ENCODE assay signal across 29 cellular contexts in the genomic region with DNA sequence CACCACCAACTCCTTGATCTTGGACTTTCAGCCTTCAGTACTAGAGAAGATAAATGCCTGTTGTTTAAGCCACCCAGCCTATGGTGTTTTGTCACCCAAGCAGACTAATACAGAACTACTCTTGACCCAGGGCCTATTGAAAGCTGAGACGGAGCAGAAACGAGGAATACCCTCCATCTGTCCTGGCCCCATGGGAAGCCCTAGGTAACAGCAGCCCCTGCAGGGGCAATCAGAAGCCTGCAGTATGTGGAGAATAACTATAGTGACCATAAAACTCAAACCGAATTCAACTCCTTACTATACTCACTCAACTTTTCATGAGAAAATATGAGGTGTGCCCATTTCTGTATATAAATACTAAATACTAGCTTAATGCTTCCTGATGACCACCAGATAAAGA.
DNase-seq lines count a peak whose midpoint lies in the region; ATAC-seq, FAIRE-seq and TF ChIP-seq lines count a peak whose summit lies in the region.
"Had no signal": no experiment of that assay in that cellular context is flagged by ENCODE, and none has a peak within 500 bp of the region (broad histone marks: within the 10 kb centered on the region; RNA-seq: fewer than 3 reads in every experiment).

No MANE protein-coding gene starts in this region.

- no peaks in the 10 kb centered on the region for H3K27me3 ChIP-seq in H7 (ENCODE audit: control insufficient read depth, insufficient read depth, low read length)
- no peaks in the 10 kb centered on the region for H3K27me3 ChIP-seq in GM12878 (replicated peaks in 1 of 2; ENCODE audit: control insufficient read depth in 2 of 2, insufficient read depth in 2 of 2, low read length in 1 of 2)
- no peaks in the 10 kb centered on the region for H3K27me3 ChIP-seq in left ventricle myocardium inferior (ENCODE audit: low read depth)
- H3K27me3 ChIP-seq: breast epithelium, heart right ventricle, ovary, right atrium auricular region, spleen had no signal

- no peaks in the 10 kb centered on the region for H3K79me2 ChIP-seq in GM12878 (ENCODE audit: control insufficient read depth, insufficient read depth, low read length)

- no TSS peak for BruUV-seq in GM12878 (replicated peaks; lab: Mats Ljungman, UMichigan)

- H3K27ac ChIP-seq in GM12878 (ENCODE audit: control insufficient read depth, insufficient read depth) (no peak overlapping the region), left ventricle myocardium inferior (replicated peaks) (no peak overlapping the region)
- H3K27ac ChIP-seq: breast epithelium, heart right ventricle, ovary, right atrium auricular region, spleen had no signal

- DNase-seq in H7 (peak; percentile 44), NCI-H1694 treated with DMSO at 0.1 percent for 48 hours (lab: John Stamatoyannopoulos, UW) (peak; percentile 17), GM12878 (ENCODE audit: low read depth, low spot score) (no peak), neural crest cell (ENCODE audit: low read depth, low spot score) (no peak), OCI-M2 (lab: John Stamatoyannopoulos, UW; ENCODE audit: unreplicated experiment) (no peak), left ventricle myocardium inferior (no peak)
- no peak for DNase-seq in activated naive CD4-positive, alpha-beta T cell treated with anti-CD3 and anti-CD28 coated beads, Interleukin-2, amount 10 ng/mL, durations not matched to agents 7 days and 5 days
- DNase-seq: activated CD4-positive, alpha-beta T cell treated with anti-CD3 and anti-CD28 coated beads, Interleukin-2, amount 10 ng/mL, durations not matched to agents 24 days and 14 days; activated CD8-positive, alpha-beta memory T cell treated with anti-CD3 and anti-CD28 coated beads, Interleukin-2, amount 10 ng/mL, durations not matched to agents 7 days and 5 days; activated naive CD4-positive, alpha-beta T cell treated with anti-CD3 and anti-CD28 coated beads for 36 hours; amygdala; effector CD8-positive, alpha-beta T cell; erythroblast; foreskin fibroblast; heart right ventricle; KG1; left colon; naive thymus-derived CD8-positive, alpha-beta T cell; NCI-H1436 treated with DMSO at 0.1 percent for 48 hours; ovary; SK-N-SH; spleen; stimulated activated CD4-positive, alpha-beta T cell treated with anti-CD3 and anti-CD28 coated beads, Interleukin-2, amount 100 ng/mL, for 48 hours; T-helper 2 cell had no signal

- peaks cover 5% of the 10 kb centered on the region for H3K9me3 Mint-ChIP-seq in neural crest cell
- H3K9me3 Mint-ChIP-seq in activated naive CD4-positive, alpha-beta T cell treated with anti-CD3 and anti-CD28 coated beads, Interleukin-2, amount 10 ng/mL, durations not matched to agents 7 days and 5 days: peaks cover 3% of the 10 kb centered on the region
- H3K9me3 Mint-ChIP-seq: activated CD4-positive, alpha-beta T cell treated with anti-CD3 and anti-CD28 coated beads, Interleukin-2, amount 10 ng/mL, durations not matched to agents 24 days and 14 days; activated naive CD4-positive, alpha-beta T cell treated with anti-CD3 and anti-CD28 coated beads for 36 hours; stimulated activated memory B cell treated with anti-CD40 and anti-IgM and Interleukin-4, amounts not matched to agents 10 μg/mL and 1 μg/mL and 100 μg/mL, for 72 hours had no signal

- H3K4me1 Mint-ChIP-seq in neural crest cell: peaks cover 8% of the 10 kb centered on the region
- no peaks in the 10 kb centered on the region for H3K4me1 Mint-ChIP-seq in activated naive CD4-positive, alpha-beta T cell treated with anti-CD3 and anti-CD28 coated beads, Interleukin-2, amount 10 ng/mL, durations not matched to agents 7 days and 5 days
- H3K4me1 Mint-ChIP-seq: activated CD4-positive, alpha-beta T cell treated with anti-CD3 and anti-CD28 coated beads, Interleukin-2, amount 10 ng/mL, durations not matched to agents 24 days and 14 days; activated CD8-positive, alpha-beta memory T cell treated with anti-CD3 and anti-CD28 coated beads, Interleukin-2, amount 10 ng/mL, durations not matched to agents 7 days and 5 days; naive thymus-derived CD8-positive, alpha-beta T cell; stimulated activated memory B cell treated with anti-CD40 and anti-IgM and Interleukin-4, amounts not matched to agents 10 μg/mL and 1 μg/mL and 100 μg/mL, for 72 hours had no signal

- no peaks in the 10 kb centered on the region for H3K9me3 ChIP-seq in GM12878 (replicated peaks; ENCODE audit: control insufficient read depth, insufficient read depth, low read length)
- H3K9me3 ChIP-seq in left ventricle myocardium inferior (replicated peaks): no peaks in the 10 kb centered on the region
- H3K9me3 ChIP-seq: breast epithelium, ovary, right atrium auricular region, SK-N-SH had no signal

- H2AFZ ChIP-seq in GM12878 (ENCODE audit: control insufficient read depth, low read depth, low read length): no peak overlapping the region

- in situ Hi-C loops in GM12878 (cut with MboI): no loop called here

- H3K4me1 ChIP-seq in GM12878 (ENCODE audit: control insufficient read depth, insufficient read depth, low read length) (no peaks in the 10 kb centered on the region), left ventricle myocardium inferior (peaks cover 2% of the 10 kb centered on the region)
- H3K4me1 ChIP-seq: breast epithelium, right atrium auricular region, spleen had no signal

- TF ChIP-seq CTCF in GM12878 (IDR thresholded peaks at IDR 0.05 in 2 of 3, conservative IDR thresholded peaks at IDR 0.05 in 1 of 3; ENCODE audit: control insufficient read depth in 2 of 3, extremely low read depth in 1 of 3, insufficient read depth in 1 of 3, low read depth in 3 of 3, low read length in 3 of 3): 0 out of 6 replicates have a peak, but pooled peaks of 2 of the 3 experiments have one; percentile 2 to 4
- no peak for TF ChIP-seq CTCF in neural crest cell (conservative IDR thresholded peaks at IDR 0.05)
- TF ChIP-seq CTCF in left ventricle myocardium inferior (IDR thresholded peaks at IDR 0.05; ENCODE audit: borderline replicate concordance): no peak

- peak overlapping the region; percentile 23 for H3K27ac Mint-ChIP-seq in neural crest cell (ENCODE audit: unreplicated experiment)
- H3K27ac Mint-ChIP-seq in activated naive CD4-positive, alpha-beta T cell treated with anti-CD3 and anti-CD28 coated beads, Interleukin-2, amount 10 ng/mL, durations not matched to agents 7 days and 5 days: no peak overlapping the region
- H3K27ac Mint-ChIP-seq: activated CD4-positive, alpha-beta T cell treated with anti-CD3 and anti-CD28 coated beads, Interleukin-2, amount 10 ng/mL, durations not matched to agents 24 days and 14 days; activated CD8-positive, alpha-beta memory T cell treated with anti-CD3 and anti-CD28 coated beads, Interleukin-2, amount 10 ng/mL, durations not matched to agents 7 days and 5 days; activated naive CD4-positive, alpha-beta T cell treated with anti-CD3 and anti-CD28 coated beads for 36 hours; CD14-positive monocyte; naive thymus-derived CD8-positive, alpha-beta T cell; stimulated activated memory B cell treated with anti-CD40 and anti-IgM and Interleukin-4, amounts not matched to agents 10 μg/mL and 1 μg/mL and 100 μg/mL, for 72 hours had no signal

- no peaks in the 10 kb centered on the region for H3K27me3 Mint-ChIP-seq in neural crest cell (ENCODE audit: low read depth)
- H3K27me3 Mint-ChIP-seq in activated naive CD4-positive, alpha-beta T cell treated with anti-CD3 and anti-CD28 coated beads, Interleukin-2, amount 10 ng/mL, durations not matched to agents 7 days and 5 days: no peaks in the 10 kb centered on the region
- H3K27me3 Mint-ChIP-seq: activated CD4-positive, alpha-beta T cell treated with anti-CD3 and anti-CD28 coated beads, Interleukin-2, amount 10 ng/mL, durations not matched to agents 24 days and 14 days; activated CD8-positive, alpha-beta memory T cell treated with anti-CD3 and anti-CD28 coated beads, Interleukin-2, amount 10 ng/mL, durations not matched to agents 7 days and 5 days; stimulated activated memory B cell treated with anti-CD40 and anti-IgM and Interleukin-4, amounts not matched to agents 10 μg/mL and 1 μg/mL and 100 μg/mL, for 72 hours had no signal

- no peak for FAIRE-seq in GM12878 (lab: Jason Lieb, UNC)
- FAIRE-seq: colon had no signal

- no peak overlapping the region for H3K4me3 Mint-ChIP-seq in neural crest cell
- no peak overlapping the region for H3K4me3 Mint-ChIP-seq in activated naive CD4-positive, alpha-beta T cell treated with anti-CD3 and anti-CD28 coated beads, Interleukin-2, amount 10 ng/mL, durations not matched to agents 7 days and 5 days
- H3K4me3 Mint-ChIP-seq: activated CD4-positive, alpha-beta T cell treated with anti-CD3 and anti-CD28 coated beads, Interleukin-2, amount 10 ng/mL, durations not matched to agents 24 days and 14 days; activated CD8-positive, alpha-beta memory T cell treated with anti-CD3 and anti-CD28 coated beads, Interleukin-2, amount 10 ng/mL, durations not matched to agents 7 days and 5 days; activated naive CD4-positive, alpha-beta T cell treated with anti-CD3 and anti-CD28 coated beads for 36 hours; CD14-positive monocyte; naive thymus-derived CD8-positive, alpha-beta T cell; stimulated activated memory B cell treated with anti-CD40 and anti-IgM and Interleukin-4, amounts not matched to agents 10 μg/mL and 1 μg/mL and 100 μg/mL, for 72 hours had no signal

- H3K9ac ChIP-seq in GM12878 (ENCODE audit: control insufficient read depth, insufficient read depth, low read length): no peak overlapping the region
- H3K9ac ChIP-seq: SK-N-SH had no signal

- no peak for TF ChIP-seq POLR2A in GM12878 (IDR thresholded peaks at IDR 0.05; ENCODE audit: low read depth, low read length)

- POLR2A ChIA-PET in GM12878 (lab: Charles Lee): no interaction called here

- no peaks in the 10 kb centered on the region for H4K20me1 ChIP-seq in GM12878 (ENCODE audit: control insufficient read depth, insufficient read depth)

- H3K4me3 ChIP-seq in H7 (ENCODE audit: insufficient read depth, low read depth, low read length) (no peak overlapping the region), GM12878 (no peak overlapping the region), left ventricle myocardium inferior (no peak overlapping the region)
- H3K4me3 ChIP-seq: breast epithelium, heart right ventricle, ovary, right atrium auricular region, spleen had no signal

- no peak for TF ChIP-seq EP300 in GM12878 (IDR thresholded peaks at IDR 0.05; ENCODE audit: borderline replicate concordance in 1 of 2, control insufficient read depth in 1 of 2, low read depth in 2 of 2, low read length in 2 of 2)

- intact Hi-C loops in GM12878 (cut with micrococcal nuclease; ENCODE audit: unreplicated experiment) (no loop called here), left ventricle myocardium inferior (cut with micrococcal nuclease) (no loop called here)

- no peaks in the 10 kb centered on the region for H3K36me3 Mint-ChIP-seq in neural crest cell (ENCODE audit: low read depth)
- no peaks in the 10 kb centered on the region for H3K36me3 Mint-ChIP-seq in activated naive CD4-positive, alpha-beta T cell treated with anti-CD3 and anti-CD28 coated beads, Interleukin-2, amount 10 ng/mL, durations not matched to agents 7 days and 5 days
- H3K36me3 Mint-ChIP-seq: activated CD8-positive, alpha-beta memory T cell treated with anti-CD3 and anti-CD28 coated beads, Interleukin-2, amount 10 ng/mL, durations not matched to agents 7 days and 5 days; naive thymus-derived CD8-positive, alpha-beta T cell; stimulated activated memory B cell treated with anti-CD40 and anti-IgM and Interleukin-4, amounts not matched to agents 10 μg/mL and 1 μg/mL and 100 μg/mL, for 72 hours had no signal

- H3K36me3 ChIP-seq in H7 (replicated peaks; ENCODE audit: control insufficient read depth, insufficient read depth, low read length): no peaks in the 10 kb centered on the region
- no peaks in the 10 kb centered on the region for H3K36me3 ChIP-seq in GM12878 (ENCODE audit: control insufficient read depth in 2 of 2, insufficient read depth in 2 of 2, low read length in 1 of 2)
- no peaks in the 10 kb centered on the region for H3K36me3 ChIP-seq in left ventricle myocardium inferior
- H3K36me3 ChIP-seq: breast epithelium, heart right ventricle, ovary, right atrium auricular region, spleen had no signal

- peak; percentile 43; the same call in 1 of the 2 replicates for TF ChIP-seq RAD21 in GM12878 (IDR thresholded peaks at IDR 0.05; ENCODE audit: insufficient read depth, low read depth, low read length)

- ATAC-seq in GM12878: no peak
- ATAC-seq: activated CD8-positive, alpha-beta memory T cell treated with anti-CD3 and anti-CD28 coated beads, Interleukin-2, amount 10 ng/mL, durations not matched to agents 7 days and 5 days; heart right ventricle; left colon; naive thymus-derived CD8-positive, alpha-beta T cell; stimulated activated memory B cell treated with anti-CD40 and anti-IgM and Interleukin-4, amounts not matched to agents 10 μg/mL and 1 μg/mL and 100 μg/mL, for 72 hours had no signal

- RAD21 ChIA-PET in GM12878 (lab: Charles Lee; ENCODE audit: unreplicated experiment): no interaction called here

- SMC1A ChIA-PET in GM12878 (lab: Charles Lee; ENCODE audit: uncharacterized antibody, unreplicated experiment): no interaction called here

- 21% methylated on average over 3 of the region's 3 CpGs for WGBS in GM12878 (ENCODE audit: insufficient coverage, insufficient replicate concordance, low lambda C conversion rate, missing lambda C conversion rate)

- CTCF ChIA-PET in GM12878 (lab: Yijun Ruan, JAX): no interaction called here
- CTCF ChIA-PET in activated naive CD4-positive, alpha-beta T cell treated with anti-CD3 and anti-CD28 coated beads, Interleukin-2, amount 10 ng/mL, durations not matched to agents 7 days and 5 days (lab: Charles Lee): no interaction called here

- H3K4me2 ChIP-seq in GM12878 (ENCODE audit: control insufficient read depth, insufficient read depth): no peak overlapping the region
- H3K4me2 ChIP-seq: SK-N-SH had no signal

Comparison
In these comparisons a context has a peak if more than half of its experiments do, and no peak if none do; other contexts are left out.
1. DNase-seq: peak in H7 (single experiment) and NCI-H1694 treated with DMSO at 0.1 percent for 48 hours (single experiment); none in GM12878 (single experiment), neural crest cell (single experiment), OCI-M2 (single experiment), left ventricle myocardium inferior (single experiment) and activated naive CD4-positive, alpha-beta T cell treated with anti-CD3 and anti-CD28 coated beads, Interleukin-2, amount 10 ng/mL, durations not matched to agents 7 days and 5 days (single experiment).
2. CTCF ChIP-seq: peak in GM12878 (2 of 3); none in neural crest cell (single experiment) and left ventricle myocardium inferior (single experiment).